2 cellular contexts compared by ENCODE assay signal in genomic region chr3:56724580-56725142, GRCh38.
TF ChIP-seq lines count a peak whose summit lies in the region.

No MANE protein-coding gene starts in this region.

TF ChIP-seq in Ishikawa, 13 proteins besides CTCF, POLR2A, EP300 and RAD21 (continued from another document):
- TF ChIP-seq FOXM1 (IDR thresholded peaks at IDR 0.05; ENCODE audit: borderline replicate concordance, low read depth) (no peak), TCF12 (IDR thresholded peaks at IDR 0.05; ENCODE audit: low read depth) (peak; percentile 35; the same call in 1 of the 2 replicates), REST (IDR thresholded peaks at IDR 0.05; ENCODE audit: low read depth) (no peak), ZBTB7A (IDR thresholded peaks at IDR 0.05; ENCODE audit: low read depth) (no peak), YY1 (IDR thresholded peaks at IDR 0.05; ENCODE audit: low read depth) (no peak; the same call in 1 of the 2 replicates), MAX (IDR thresholded peaks at IDR 0.05) (peak; percentile 77), CEBPB (IDR thresholded peaks at IDR 0.05) (no peak; the same call in 1 of the 2 replicates), USF1 (IDR thresholded peaks at IDR 0.05) (peak; percentile 43; the same call in 1 of the 2 replicates), TAF1 (IDR thresholded peaks at IDR 0.05; ENCODE audit: low read depth) (no peak)
TF ChIP-seq in Ishikawa: peak in this region for 5.

TF ChIP-seq in GM12878, 131 proteins besides CTCF, POLR2A, EP300 and RAD21 (continued from another document):
- TF ChIP-seq MLLT1 (IDR thresholded peaks at IDR 0.05) (peak; percentile 87), MYB (IDR thresholded peaks at IDR 0.05; ENCODE audit: borderline replicate concordance, low read depth, low read length) (no peak)
TF ChIP-seq in GM12878: peak in this region for 2.
